In the genomic region with DNA sequence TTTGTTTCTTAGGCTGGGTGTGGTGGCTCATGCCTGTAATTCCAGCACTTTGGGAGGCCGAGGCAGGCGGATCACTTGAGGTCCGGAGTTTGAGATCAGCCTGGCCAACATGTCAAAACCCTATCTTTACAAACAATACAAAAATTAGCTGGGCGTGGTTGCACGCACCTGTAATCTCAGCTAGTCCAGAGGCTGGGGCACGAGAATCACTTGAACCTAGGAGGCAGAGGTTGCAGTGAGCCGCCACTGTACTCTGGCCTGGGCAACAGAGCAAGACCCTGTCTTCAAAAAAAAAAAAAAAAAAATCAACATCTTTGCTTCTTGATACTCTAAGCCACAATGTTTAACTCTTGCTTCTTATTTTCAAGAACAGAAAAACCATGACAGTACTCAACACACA, we compare ENCODE assay signal across 15 cellular contexts. TPM values are rescaled to one million over a fixed set of nuclear protein-coding genes. Genes with fewer than 3 reads are reported as not detected.
A peak's percentile ranks its signal among the peaks of the same experiment; 100 is the strongest.
DNase-seq lines count a peak whose midpoint lies in the region; ATAC-seq and TF ChIP-seq lines count a peak whose summit lies in the region.
"Had no signal": no experiment of that assay in that cellular context is flagged by ENCODE, and none has a peak within 500 bp of the region (broad histone marks: within the 10 kb centered on the region; RNA-seq: fewer than 3 reads in every experiment).

No MANE protein-coding gene starts in this region.

- peaks cover 22% of the 10 kb centered on the region for H3K4me1 Mint-ChIP-seq in Caco-2 (ENCODE audit: low read depth, unreplicated experiment)
- H3K4me1 Mint-ChIP-seq in T-helper 17 cell = peaks cover 18% of the 10 kb centered on the region
- H3K4me1 Mint-ChIP-seq in effector memory CD8-positive, alpha-beta T cell (ENCODE audit: low read depth in 2 of 2) = peaks cover 4 to 9% of the 10 kb centered on the region in 2 donors
- H3K4me1 Mint-ChIP-seq in progenitor cell of endocrine pancreas (ENCODE audit: low read depth) = peaks cover 9% of the 10 kb centered on the region

- no peaks in the 10 kb centered on the region for H3K9me3 Mint-ChIP-seq in Caco-2 (ENCODE audit: unreplicated experiment)
- no peaks in the 10 kb centered on the region for H3K9me3 Mint-ChIP-seq in effector memory CD8-positive, alpha-beta T cell
- no peaks in the 10 kb centered on the region for H3K9me3 Mint-ChIP-seq in progenitor cell of endocrine pancreas (ENCODE audit: low read depth)
- H3K9me3 Mint-ChIP-seq: CD4-positive, CD25-positive, alpha-beta regulatory T cell; CD8-positive, alpha-beta memory T cell had no signal

- intact Hi-C loops in Caco-2 (cut with micrococcal nuclease; ENCODE audit: unreplicated experiment) (no loop called here), vagina (cut with DNase I) (no loop called here)

- H3K27ac Mint-ChIP-seq in Caco-2 (ENCODE audit: unreplicated experiment) (peak overlapping the region; percentile 45), T-helper 17 cell (peak overlapping the region; percentile 70), progenitor cell of endocrine pancreas (peak overlapping the region; percentile 19)
- peak overlapping the region; percentile 11 to 51 for H3K27ac Mint-ChIP-seq in effector memory CD8-positive, alpha-beta T cell

- no peak overlapping the region for H3K4me3 ChIP-seq in Caco-2 (ENCODE audit: low read depth, low read length)
- H3K4me3 ChIP-seq in vagina = no peak overlapping the region
- H3K4me3 ChIP-seq: GM23248, HAP-1 had no signal

- POLR2A ChIA-PET in Caco-2 (lab: Charles Lee) = no interaction called here

- TF ChIP-seq CTCF in Caco-2 (IDR thresholded peaks at IDR 0.05; ENCODE audit: insufficient read depth in 1 of 2, low read depth in 1 of 2, low read length in 1 of 2, severe bottlenecking in 1 of 2, unreplicated experiment in 1 of 2) (no peak), progenitor cell of endocrine pancreas (IDR thresholded peaks at IDR 0.05; ENCODE audit: unreplicated experiment) (no peak), vagina (IDR thresholded peaks at IDR 0.05) (no peak)

- H3K4me3 Mint-ChIP-seq in Caco-2 (ENCODE audit: unreplicated experiment) = no peak overlapping the region
- H3K4me3 Mint-ChIP-seq in T-helper 17 cell = no peak overlapping the region
- no peak overlapping the region for H3K4me3 Mint-ChIP-seq in effector memory CD8-positive, alpha-beta T cell
- H3K4me3 Mint-ChIP-seq in progenitor cell of endocrine pancreas (ENCODE audit: low read depth) = no peak overlapping the region
- H3K4me3 Mint-ChIP-seq: CD4-positive, CD25-positive, alpha-beta regulatory T cell; CD8-positive, alpha-beta memory T cell had no signal

- peaks cover 35% of the 10 kb centered on the region for H3K4me1 ChIP-seq in Caco-2
- H3K4me1 ChIP-seq in vagina = no peaks in the 10 kb centered on the region
- H3K4me1 ChIP-seq: BE2C, HAP-1 had no signal

- DNase-seq in Caco-2 (no peak), T-helper 17 cell (no peak), progenitor cell of endocrine pancreas (ENCODE audit: low spot score, unreplicated experiment) (no peak), HuH-7.5 (ENCODE audit: low spot score) (no peak), vagina (ENCODE audit: extremely low spot score in 2 of 2) (no peak)
- DNase-seq in effector memory CD8-positive, alpha-beta T cell = no peak
- DNase-seq in stimulated activated CD4-positive, alpha-beta T cell treated with anti-CD3 and anti-CD28 coated beads, Interleukin-15, amount 100 ng/mL, for 24 hours = no peak
- DNase-seq: ACHN; BE2C; C1 segment of cervical spinal cord; CD4-positive, CD25-positive, alpha-beta regulatory T cell; CD8-positive, alpha-beta memory T cell; COR-L47; GM23248 had no signal

- H3K36me3 ChIP-seq in Caco-2 (ENCODE audit: control insufficient read depth, insufficient read depth, low read length) (no peaks in the 10 kb centered on the region; the same call in none of the 2 replicates), vagina (no peaks in the 10 kb centered on the region)

- H3K27ac ChIP-seq in vagina = no peak overlapping the region
- H3K27ac ChIP-seq: GM23248 had no signal

- no TSS peak for BruUV-seq in Caco-2 (replicated peaks; lab: Mats Ljungman, UMichigan)

- TF ChIP-seq POLR2A in vagina (IDR thresholded peaks at IDR 0.05) = no peak

- no peaks in the 10 kb centered on the region for H3K9me3 ChIP-seq in Caco-2
- no peaks in the 10 kb centered on the region for H3K9me3 ChIP-seq in T-helper 17 cell (ENCODE audit: control insufficient read depth, low read length, poor library complexity, severe bottlenecking)
- H3K9me3 ChIP-seq in vagina = no peaks in the 10 kb centered on the region
- H3K9me3 ChIP-seq: BE2C, HAP-1 had no signal

- CTCF ChIA-PET in Caco-2 (lab: Charles Lee) = no interaction called here

- H3K27me3 Mint-ChIP-seq in Caco-2 (ENCODE audit: insufficient read depth, unreplicated experiment) (no peaks in the 10 kb centered on the region), T-helper 17 cell (no peaks in the 10 kb centered on the region), progenitor cell of endocrine pancreas (no peaks in the 10 kb centered on the region)
- no peaks in the 10 kb centered on the region for H3K27me3 Mint-ChIP-seq in effector memory CD8-positive, alpha-beta T cell
- H3K27me3 Mint-ChIP-seq: CD8-positive, alpha-beta memory T cell had no signal

- ATAC-seq in T-helper 17 cell = no peak
- no peak for ATAC-seq in effector memory CD8-positive, alpha-beta T cell (replicated peaks)

- H3K27me3 ChIP-seq in Caco-2 (replicated peaks; ENCODE audit: control insufficient read depth, insufficient read depth, low read length) (no peaks in the 10 kb centered on the region), vagina (no peaks in the 10 kb centered on the region)
- H3K27me3 ChIP-seq: BE2C had no signal

- H3K36me3 Mint-ChIP-seq in Caco-2 (ENCODE audit: insufficient read depth, unreplicated experiment) (peaks cover 79% of the 10 kb centered on the region), T-helper 17 cell (ENCODE audit: low read depth) (peaks cover 3% of the 10 kb centered on the region), progenitor cell of endocrine pancreas (ENCODE audit: insufficient read depth) (peaks cover 22% of the 10 kb centered on the region)
- peaks cover 23% of the 10 kb centered on the region for H3K36me3 Mint-ChIP-seq in effector memory CD8-positive, alpha-beta T cell (ENCODE audit: insufficient read depth)

RNA-seq across cellular contexts. Expression of a gene that starts 16.1 kb away (rescaled TPM):
- 87.5 and 96.2 TPM in 2 replicates for total RNA-seq in Caco-2 (2022)
- 10 to 100 TPM; 33.9 to 37.3 TPM for total RNA-seq in T-helper 17 cell
- 56.7 and 58.1 TPM in 2 replicates for total RNA-seq in progenitor cell of endocrine pancreas
- 24.6 TPM for total RNA-seq in vagina

Comparison
In these comparisons a context has a peak if more than half of its experiments do, and no peak if none do; other contexts are left out.
1. H3K27ac Mint-ChIP-seq: peak in every context shown above with its lines; median percentile 70 in T-helper 17 cell; 45 in Caco-2; 31 in effector memory CD8-positive, alpha-beta T cell; 19 in progenitor cell of endocrine pancreas.